In genomic region chr1:43402055-43402865, GRCh38 we compare ENCODE assay signal across 27 cellular contexts. TPM values are rescaled to one million over a fixed set of nuclear protein-coding genes. Genes with fewer than 3 reads are reported as not detected.
DNase-seq lines count a peak whose midpoint lies in the region; ATAC-seq and TF ChIP-seq lines count a peak whose summit lies in the region.
"Had no signal": no experiment of that assay in that cellular context is flagged by ENCODE, and none has a peak within 500 bp of the region (broad histone marks: within the 10 kb centered on the region; RNA-seq: fewer than 3 reads in every experiment).

No MANE protein-coding gene starts in this region.

- H3K9me3 Mint-ChIP-seq in HFFc6 (no peaks in the 10 kb centered on the region), progenitor cell of endocrine pancreas (ENCODE audit: low read depth) (no peaks in the 10 kb centered on the region)
- H3K9me3 Mint-ChIP-seq: activated naive CD8-positive, alpha-beta T cell treated with anti-CD3 and anti-CD28 coated beads for 36 hours; dendritic cell treated with granulocyte-macrophage colony-stimulating factor and Interleukin-4, amounts not matched to agents 40 ng/mL and 50 ng/mL, for 4 days; naive thymus-derived CD4-positive, alpha-beta T cell; type B pancreatic cell had no signal

- no peaks in the 10 kb centered on the region for H3K27me3 Mint-ChIP-seq in HFFc6 (ENCODE audit: insufficient read depth)
- no peaks in the 10 kb centered on the region for H3K27me3 Mint-ChIP-seq in progenitor cell of endocrine pancreas
- H3K27me3 Mint-ChIP-seq: activated naive CD8-positive, alpha-beta T cell treated with anti-CD3 and anti-CD28 coated beads for 36 hours; dendritic cell treated with granulocyte-macrophage colony-stimulating factor and Interleukin-4, amounts not matched to agents 40 ng/mL and 50 ng/mL, for 4 days; naive thymus-derived CD4-positive, alpha-beta T cell; type B pancreatic cell had no signal

- H3K4me1 Mint-ChIP-seq in HFFc6 (ENCODE audit: low read depth) (no peaks in the 10 kb centered on the region), progenitor cell of endocrine pancreas (ENCODE audit: low read depth) (peaks cover 3% of the 10 kb centered on the region)

- H3K27ac Mint-ChIP-seq in HFFc6 (peak overlapping the region; percentile 10; the same call in 1 of the 2 replicates), progenitor cell of endocrine pancreas (peak overlapping the region; percentile 6)
- H3K27ac Mint-ChIP-seq: activated naive CD8-positive, alpha-beta T cell treated with anti-CD3 and anti-CD28 coated beads for 36 hours; dendritic cell treated with granulocyte-macrophage colony-stimulating factor and Interleukin-4, amounts not matched to agents 40 ng/mL and 50 ng/mL, for 4 days; type B pancreatic cell had no signal

- ATAC-seq in HG03196 (IDR thresholded peaks at IDR 0.05; ENCODE audit: unreplicated experiment), result no peak
- ATAC-seq: naive thymus-derived CD4-positive, alpha-beta T cell had no signal

- H3K4me3 Mint-ChIP-seq in HFFc6 (no peak overlapping the region), progenitor cell of endocrine pancreas (ENCODE audit: low read depth) (no peak overlapping the region)
- H3K4me3 Mint-ChIP-seq: activated naive CD8-positive, alpha-beta T cell treated with anti-CD3 and anti-CD28 coated beads for 36 hours; dendritic cell treated with granulocyte-macrophage colony-stimulating factor and Interleukin-4, amounts not matched to agents 40 ng/mL and 50 ng/mL, for 4 days; naive thymus-derived CD4-positive, alpha-beta T cell; type B pancreatic cell had no signal

- DNase-seq in CMK (ENCODE audit: low read depth) (peak; percentile 72), HFFc6 (no peak), dermis blood vessel endothelial cell (peak; percentile 32), progenitor cell of endocrine pancreas (ENCODE audit: low spot score, unreplicated experiment) (no peak), NCI-H1092 treated with DMSO at 0.1 percent for 48 hours (lab: John Stamatoyannopoulos, UW) (no peak), NAMALWA (ENCODE audit: low spot score) (no peak)
- DNase-seq: activated CD4-positive, CD25-positive, alpha-beta regulatory T cell; activated CD8-positive, alpha-beta memory T cell treated with anti-CD3 and anti-CD28 coated beads, Interleukin-2, amount 50 U/mL, for 48 hours; activated effector memory CD4-positive, alpha-beta T cell treated with Interleukin-2 at 50 U/mL for 16 hours; activated naive CD8-positive, alpha-beta T cell treated with anti-CD3 and anti-CD28 coated beads for 36 hours; Caco-2; caudate nucleus; Karpas-422; midbrain; naive thymus-derived CD4-positive, alpha-beta T cell; NCI-H2171 treated with DMSO at 0.1 percent for 48 hours; NCI-H510A treated with DMSO at 0.1 percent for 48 hours; PC-9; SHP77; stimulated activated CD4-positive, alpha-beta T cell treated with anti-CD3 and anti-CD28 coated beads, Interleukin-1b, Interleukin-23, amount 100 ng/mL, for 48 hours; stimulated activated CD8-positive, alpha-beta memory T cell treated with anti-CD3 and anti-CD28 coated beads, Interleukin-4, amount 100 ng/mL, for 48 hours; SW 1271; T1000 had no signal

- H3K36me3 Mint-ChIP-seq in HFFc6 (ENCODE audit: low read depth), result peaks cover 33% of the 10 kb centered on the region
- peaks cover 13% of the 10 kb centered on the region for H3K36me3 Mint-ChIP-seq in progenitor cell of endocrine pancreas (ENCODE audit: insufficient read depth)

- TF ChIP-seq CTCF in HFFc6 (IDR thresholded peaks at IDR 0.05) (no peak), progenitor cell of endocrine pancreas (IDR thresholded peaks at IDR 0.05; ENCODE audit: unreplicated experiment) (no peak)

RNA-seq across cellular contexts. Expression of gene SZT2, which starts 12.6 kb away (rescaled TPM):
- 10 to 100 TPM; 17.2 to 21.8 (median 21.3) TPM for total RNA-seq in HFFc6 (2021; fragmentation: NEBNext Ultra II Directional; extraction: Animal tissue kit (Norgen Biotek cat#: 25700))
- total RNA-seq in dermis blood vessel endothelial cell (18.9 and 24.8 TPM in 2 replicates), progenitor cell of endocrine pancreas (75.4 and 75.7 TPM in 2 replicates)

RNA-seq across cellular contexts. Expression of gene MED8, which starts 12.7 kb away (rescaled TPM):
- total RNA-seq in HFFc6 (2021; fragmentation: NEBNext Ultra II Directional; extraction: Animal tissue kit (Norgen Biotek cat#: 25700)), result 10 to 100 TPM; 56.0 to 64.0 (median 60.8) TPM
- 45.9 and 51.9 TPM in 2 replicates for total RNA-seq in dermis blood vessel endothelial cell
- total RNA-seq in progenitor cell of endocrine pancreas, result 30.2 and 30.4 TPM in 2 replicates

RNA-seq across cellular contexts. Expression of gene ELOVL1, which starts 34.4 kb away (rescaled TPM):
- 100 to 1,000 TPM; 137 to 185 (median 160) TPM for total RNA-seq in HFFc6 (2021; fragmentation: NEBNext Ultra II Directional; extraction: Animal tissue kit (Norgen Biotek cat#: 25700))
- total RNA-seq in dermis blood vessel endothelial cell, result 51.9 and 66.2 TPM in 2 replicates
- total RNA-seq in progenitor cell of endocrine pancreas, result 46.0 and 50.8 TPM in 2 replicates

RNA-seq across cellular contexts. Expression of gene CDC20, which starts 43.5 kb away (rescaled TPM):
- 100 to 1,000 TPM in 5 of 6 experiments, 10 to 100 TPM in 1; 87.0 to 221 (median 183) TPM for total RNA-seq in HFFc6 (2021; fragmentation: NEBNext Ultra II Directional; extraction: Animal tissue kit (Norgen Biotek cat#: 25700))
- total RNA-seq in dermis blood vessel endothelial cell (22.1 and 121 TPM in 2 replicates), progenitor cell of endocrine pancreas (49.4 and 50.9 TPM in 2 replicates)
- total RNA-seq: ascending aorta had no signal

RNA-seq across cellular contexts. Expression of gene HYI, which starts 51.5 kb away (rescaled TPM):
- 10 to 100 TPM; 45.6 to 71.1 (median 61.7) TPM for total RNA-seq in HFFc6 (2021; fragmentation: NEBNext Ultra II Directional; extraction: Animal tissue kit (Norgen Biotek cat#: 25700))
- total RNA-seq in dermis blood vessel endothelial cell, result 96.1 and 207 TPM in 2 replicates
- total RNA-seq in progenitor cell of endocrine pancreas, result 52.4 and 58.7 TPM in 2 replicates

Comparison
In these comparisons a context has a peak if more than half of its experiments do, and no peak if none do; other contexts are left out.
1. DNase-seq: peak in CMK (single experiment) and dermis blood vessel endothelial cell (single experiment); none in HFFc6 (single experiment), progenitor cell of endocrine pancreas (single experiment), NCI-H1092 treated with DMSO at 0.1 percent for 48 hours (single experiment) and NAMALWA (single experiment).